Comparison of ENCODE assay signal across 27 cellular contexts in genomic region chr5:8940934-8941333, GRCh38.
"Had no signal": no experiment of that assay in that cellular context is flagged by ENCODE, and none has a peak within 500 bp of the region (broad histone marks: within the 10 kb centered on the region; RNA-seq: fewer than 3 reads in every experiment).

No MANE protein-coding gene starts in this region.

- ATAC-seq: effector memory CD8-positive, alpha-beta T cell; esophagus mucosa; foreskin keratinocyte; gastrocnemius medialis; gastroesophageal sphincter; heart left ventricle; heart right ventricle had no signal

- DNase-seq: colonic mucosa; cortex of kidney; dermis blood vessel endothelial cell; dorsolateral prefrontal cortex; effector CD4-positive, alpha-beta T cell; effector CD8-positive, alpha-beta T cell; effector memory CD4-positive, alpha-beta T cell; effector memory CD8-positive, alpha-beta T cell; endodermal cell; erythroblast; esophagus squamous epithelium; foreskin keratinocyte; foreskin melanocyte; gastrocnemius medialis; glutamatergic neuron; head of caudate nucleus; heart left ventricle; heart right ventricle had no signal

- FAIRE-seq: colon, endometrium, endothelial cell of umbilical vein, frontal cortex had no signal

- H3K9me3 ChIP-seq: colonic mucosa, gastrocnemius medialis had no signal

- H3K27me3 ChIP-seq: colonic mucosa, dorsolateral prefrontal cortex, esophagus muscularis mucosa, esophagus squamous epithelium, foreskin keratinocyte, gastrocnemius medialis, gastroesophageal sphincter, heart left ventricle, heart right ventricle had no signal

- H3K4me3 ChIP-seq: colonic mucosa, coronary artery, dorsolateral prefrontal cortex, esophagus muscularis mucosa, esophagus squamous epithelium, gastrocnemius medialis, gastroesophageal sphincter, heart left ventricle, heart right ventricle had no signal

- H3K27ac ChIP-seq: colonic mucosa, coronary artery, dorsolateral prefrontal cortex, epithelial cell of prostate, esophagus muscularis mucosa, esophagus squamous epithelium, foreskin keratinocyte, gastrocnemius medialis, gastroesophageal sphincter, heart left ventricle, heart right ventricle had no signal

- H3K36me3 ChIP-seq: colonic mucosa, esophagus muscularis mucosa, esophagus squamous epithelium, gastrocnemius medialis, gastroesophageal sphincter, heart left ventricle, heart right ventricle had no signal

- H3K4me1 ChIP-seq: colonic mucosa, esophagus muscularis mucosa, esophagus squamous epithelium, gastrocnemius medialis, gastroesophageal sphincter, heart left ventricle, heart right ventricle had no signal
